8 cellular contexts compared by ENCODE assay signal in the genomic region with DNA sequence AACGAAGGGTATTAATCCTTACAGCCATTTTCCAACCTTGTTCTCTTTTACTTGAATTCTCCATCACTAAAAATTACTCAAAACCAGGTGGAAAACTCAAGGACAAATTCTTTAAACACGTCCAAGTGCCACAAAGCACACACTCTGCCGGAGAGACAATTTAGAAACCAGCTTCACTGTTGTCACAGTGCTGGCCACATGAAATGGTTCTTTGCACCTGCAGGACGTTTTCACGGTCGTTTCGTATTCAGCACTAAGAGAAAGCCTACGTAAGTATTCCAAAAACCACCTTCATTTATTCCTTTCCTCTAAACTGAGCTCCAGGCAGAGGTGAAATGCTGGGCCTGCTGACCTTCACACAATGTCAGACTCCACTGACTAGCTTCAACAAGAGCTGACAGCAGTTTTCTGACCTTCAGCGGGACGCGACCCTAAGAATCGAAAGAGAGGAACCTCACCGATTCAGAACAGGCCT. TPM values are rescaled to one million over a fixed set of nuclear protein-coding genes. Genes with fewer than 3 reads are reported as not detected.
DNase-seq lines count a peak whose midpoint lies in the region; ATAC-seq, FAIRE-seq and TF ChIP-seq lines count a peak whose summit lies in the region.

No MANE protein-coding gene starts in this region.

- H3K4me2 ChIP-seq in H1 (ENCODE audit: insufficient read depth in 1 of 2, low read depth in 2 of 2, low read length in 2 of 2) = peak overlapping the region; percentile 75 to 77

- peak overlapping the region; percentile 50 for H4K91ac ChIP-seq in H1 (replicated peaks; ENCODE audit: insufficient read length, low read length)

- H3K9ac ChIP-seq in H1 (replicated peaks in 1 of 4; ENCODE audit: extremely low read depth in 1 of 4, low read depth in 3 of 4, low read length in 3 of 4) = peak overlapping the region; percentile 83 to 94 (median 93)

- peak overlapping the region; percentile 71 for H3K56ac ChIP-seq in H1 (replicated peaks; ENCODE audit: insufficient read length, low read depth, low read length)

- peak overlapping the region; percentile 40 for H3K4ac ChIP-seq in H1 (replicated peaks; ENCODE audit: insufficient read length, low read depth, low read length)

- no peak for TF ChIP-seq RAD21 in H1 (IDR thresholded peaks at IDR 0.05 in 1 of 2, conservative IDR thresholded peaks at IDR 0.05 in 1 of 2; ENCODE audit: low read depth in 2 of 2, low read length in 2 of 2)

- H2BK20ac ChIP-seq in H1 (ENCODE audit: low read length) = no peak overlapping the region

- peaks cover 10% of the 10 kb centered on the region for H3K23me2 ChIP-seq in H1 (ENCODE audit: low read depth, low read length)

- peaks cover 3 to 25% (median 14%) of the 10 kb centered on the region in 4 experiments for H3K36me3 ChIP-seq in H1 (ENCODE audit: control insufficient read depth in 2 of 4, insufficient read depth in 4 of 4, low read length in 3 of 4)

- DNase-seq in OCI-M1 (lab: John Stamatoyannopoulos, UW) (peak; percentile 64), H1 (ENCODE audit: low read depth in 1 of 2, low spot score in 2 of 2) (no peak), naive B cell (no peak), NCI-H2227 (lab: John Stamatoyannopoulos, UW; ENCODE audit: unreplicated experiment) (no peak), SKM-1 (lab: John Stamatoyannopoulos, UW; ENCODE audit: unreplicated experiment) (no peak)

- H3K4me3 ChIP-seq in H1 (ENCODE audit: extremely low read depth in 1 of 4, insufficient read depth in 2 of 4, low read depth in 3 of 4, low read length in 4 of 4) = peak overlapping the region; percentile 91 to 99 (median 98)

- H3K79me1 ChIP-seq in H1 (ENCODE audit: low read depth, low read length) = no peaks in the 10 kb centered on the region

- TF ChIP-seq CTCF in H1 (IDR thresholded peaks at IDR 0.05; ENCODE audit: control extremely low read depth in 1 of 3, insufficient read depth in 1 of 3, low read depth in 1 of 3, low read length in 3 of 3) = no peak

- peak overlapping the region; percentile 95 for H4K5ac ChIP-seq in H1 (ENCODE audit: insufficient read length, low read depth, low read length)

- peak; percentile 6 for ATAC-seq in GM18519 (IDR thresholded peaks at IDR 0.05; ENCODE audit: low FRiP score, unreplicated experiment)
- ATAC-seq in HG02642 (IDR thresholded peaks at IDR 0.05; ENCODE audit: poor library complexity, unreplicated experiment) = peak; percentile 28
- peak; percentile 13 to 19 for ATAC-seq in naive B cell (ENCODE audit: low read depth in 2 of 2)
- ATAC-seq in GM18873 (IDR thresholded peaks at IDR 0.05; ENCODE audit: low FRiP score, unreplicated experiment) = no peak

- no peaks in the 10 kb centered on the region for H3K9me3 Mint-ChIP-seq in naive B cell

- H3K27ac ChIP-seq in H1 (ENCODE audit: low read depth, low read length) = peak overlapping the region; percentile 92

- peak overlapping the region; percentile 95 to 99 (median 98) for H3K27ac Mint-ChIP-seq in naive B cell

- peaks cover 1 to 3% of the 10 kb centered on the region in 2 experiments for H4K20me1 ChIP-seq in H1 (replicated peaks in 1 of 2; ENCODE audit: control insufficient read depth in 1 of 2, insufficient read depth in 2 of 2, low read length in 2 of 2)

- H3K27me3 ChIP-seq in H1 (replicated peaks in 1 of 4; ENCODE audit: control insufficient read depth in 3 of 4, extremely low read depth in 1 of 4, insufficient read depth in 3 of 4, low read length in 3 of 4) = no peaks in the 10 kb centered on the region

- no peak overlapping the region for H4K8ac ChIP-seq in H1 (ENCODE audit: extremely low read depth, insufficient read depth, low read length)

- H2AFZ ChIP-seq in H1 (ENCODE audit: low read length) = no peak overlapping the region

- peak overlapping the region; percentile 90 to 98 (median 96) for H3K4me3 Mint-ChIP-seq in naive B cell

- H2BK120ac ChIP-seq in H1 (replicated peaks; ENCODE audit: low read depth, low read length) = no peak overlapping the region

- no peak for TF ChIP-seq EP300 in H1 (IDR thresholded peaks at IDR 0.05; ENCODE audit: borderline replicate concordance in 1 of 2, low read depth in 2 of 2, low read length in 2 of 2)

- H3K4me1 Mint-ChIP-seq in naive B cell = peaks cover 4 to 49% (median 18%) of the 10 kb centered on the region in 3 donors

- H3K36me3 Mint-ChIP-seq in naive B cell = no peaks in the 10 kb centered on the region

- H3K79me2 ChIP-seq in H1 (ENCODE audit: control insufficient read depth in 1 of 2, insufficient read depth in 2 of 2, low read length in 2 of 2) = peaks cover 22 to 55% of the 10 kb centered on the region in 2 experiments

- H2AK5ac ChIP-seq in H1 (ENCODE audit: low read depth, low read length) = no peak overlapping the region

- no peak overlapping the region for H3K14ac ChIP-seq in H1 (ENCODE audit: insufficient read length)

- peak overlapping the region; percentile 93 for H2BK5ac ChIP-seq in H1 (ENCODE audit: low read depth, low read length)

- POLR2A ChIA-PET in H1 (lab: Charles Lee; ENCODE audit: partially characterized antibody) = interaction anchor here (0.7 to 2.1 kb wide), 7 partner anchors 10 to 130 kb away, joined by 3 to 9 read pairs (median 3); a partner anchor contains a TSS

- no peak overlapping the region for H3K23ac ChIP-seq in H1 (ENCODE audit: insufficient read length)

- no peak for FAIRE-seq in H1 (lab: Jason Lieb, UNC)

- H3K9me3 ChIP-seq in H1 (ENCODE audit: insufficient read depth in 2 of 2, low read depth in 1 of 2, low read length in 1 of 2) = no peaks in the 10 kb centered on the region

- CTCF ChIA-PET in H1 (lab: Charles Lee; ENCODE audit: partially characterized antibody) = interaction anchor here (1.3 kb wide), 1 partner anchor 184 kb away, joined by 3 read pairs; no protein-coding TSS in a partner anchor

- WGBS in H1 (ENCODE audit: extremely low coverage in 1 of 2, insufficient coverage in 1 of 2, insufficient read length in 1 of 2, insufficient replicate concordance in 2 of 2, low coverage in 1 of 2, low lambda C conversion rate in 2 of 2, missing lambda C conversion rate in 1 of 2), 2 experiments = 4% methylated on average over 13 of the region's 13 CpGs; no CpG with 5 or more reads in 1 of the 2 experiments

- 0 out of 2 replicates have a peak overlapping the region, but pooled peaks have one; percentile 81 for H2BK12ac ChIP-seq in H1 (ENCODE audit: low read depth, low read length)

- no peak for TF ChIP-seq POLR2A in H1 (IDR thresholded peaks at IDR 0.05; ENCODE audit: control extremely low read depth in 1 of 2, low read depth in 2 of 2, low read length in 2 of 2)

- H3K27me3 Mint-ChIP-seq in naive B cell = no peaks in the 10 kb centered on the region

- peaks cover 0 to 3% (median 2%) of the 10 kb centered on the region in 4 experiments; a peak in 6 of 7 replicates for H3K4me1 ChIP-seq in H1 (replicated peaks in 1 of 4; ENCODE audit: control insufficient read depth in 3 of 4, insufficient read depth in 4 of 4, low read length in 3 of 4)

- H2BK15ac ChIP-seq in H1 (ENCODE audit: low read length) = no peak overlapping the region

- peak overlapping the region; percentile 92; the same call in 1 of the 2 replicates for H3K18ac ChIP-seq in H1 (ENCODE audit: extremely low read depth, low read length)

TF ChIP-seq in H1, 55 proteins besides CTCF, POLR2A, EP300 and RAD21:
- TF ChIP-seq KDM5A (IDR thresholded peaks at IDR 0.05; ENCODE audit: low read length) (no peak), SIN3A (conservative IDR thresholded peaks at IDR 0.05 in 1 of 2, IDR thresholded peaks at IDR 0.05 in 1 of 2; ENCODE audit: low read depth in 1 of 2, low read length in 2 of 2) (0 out of 4 replicates have a peak, but pooled peaks of 1 of the 2 experiments have one; percentile 29), POLR2AphosphoS5 (IDR thresholded peaks at IDR 0.05; ENCODE audit: low read depth, low read length) (no peak), SAP30 (IDR thresholded peaks at IDR 0.05; ENCODE audit: insufficient read depth, insufficient replicate concordance, low read length) (peak; percentile 90)

RNA-seq across cellular contexts. Expression of a gene that starts 0.7 kb away (rescaled TPM):
- total RNA-seq in H1 (2021; fragmentation: NEBNext Ultra II Directional; extraction: Animal tissue kit (Norgen Biotek cat#: 25700)) = 669 and 685 TPM in 2 replicates
- polyA plus RNA-seq in H1 (2011; rRNA removed) (796 and 970 TPM in 2 replicates), naive B cell (ENCODE audit: low read depth in 6 of 6) (100 to 1,000 TPM; 349 to 555 (median 393) TPM)
- polyA plus RNA-seq in H1 (2011; cell fraction: cytosol; rRNA removed) = 1,314 TPM
- polyA plus RNA-seq in H1 (2011; cell fraction: nucleus; rRNA removed) = 497 TPM
- 617 to 814 TPM (median 732 TPM) in 4 replicates for polyA plus RNA-seq in H1 (2012, experiment 1 of 2)
- polyA plus RNA-seq in H1 (2012, experiment 2 of 2) = 128 TPM
- 353 TPM for polyA plus RNA-seq in H1 (2013, experiment 1 of 2)
- polyA plus RNA-seq in H1 (2013, experiment 2 of 2) = 337 TPM
- 1,058 and 1,152 TPM in 2 replicates for polyA minus RNA-seq in H1 (2011; rRNA and poly(A)+ RNA removed)
- polyA minus RNA-seq in H1 (2011; cell fraction: cytosol; rRNA and poly(A)+ RNA removed) = 466 TPM
- polyA minus RNA-seq in H1 (2011; cell fraction: nucleus; rRNA and poly(A)+ RNA removed) = 236 TPM

RNA-seq across cellular contexts. Expression of a gene that starts 6.8 kb away (rescaled TPM):
- total RNA-seq in H1 (2021; fragmentation: NEBNext Ultra II Directional; extraction: Animal tissue kit (Norgen Biotek cat#: 25700)) = 91.7 and 104 TPM in 2 replicates
- polyA plus RNA-seq in H1 (2011; rRNA removed) = 44.2 and 104 TPM in 2 replicates
- 108 TPM for polyA plus RNA-seq in H1 (2011; cell fraction: cytosol; rRNA removed)
- 24.2 TPM for polyA plus RNA-seq in H1 (2011; cell fraction: nucleus; rRNA removed)
- 78.7 to 123 TPM (median 96.1 TPM) in 4 replicates for polyA plus RNA-seq in H1 (2012, experiment 1 of 2)
- 25.4 TPM for polyA plus RNA-seq in H1 (2012, experiment 2 of 2)
- polyA plus RNA-seq in H1 (2013, experiment 1 of 2) = 116 TPM
- 124 TPM for polyA plus RNA-seq in H1 (2013, experiment 2 of 2)
- 31.3 and 34.1 TPM in 2 replicates for polyA minus RNA-seq in H1 (2011; rRNA and poly(A)+ RNA removed)
- polyA minus RNA-seq in H1 (2011; cell fraction: cytosol; rRNA and poly(A)+ RNA removed) = 36.3 TPM
- 21.8 TPM for polyA minus RNA-seq in H1 (2011; cell fraction: nucleus; rRNA and poly(A)+ RNA removed)
- 10 to 100 TPM; 49.4 to 74.0 (median 63.8) TPM for polyA plus RNA-seq in naive B cell (ENCODE audit: low read depth in 6 of 6)

RNA-seq across cellular contexts. Expression of a gene that starts 25.4 kb away (rescaled TPM):
- total RNA-seq in H1 (2021; fragmentation: NEBNext Ultra II Directional; extraction: Animal tissue kit (Norgen Biotek cat#: 25700)) = 2.4 and 2.7 TPM in 2 replicates
- polyA plus RNA-seq in H1 (2011; rRNA removed) (0.93 and 1.8 TPM in 2 replicates), naive B cell (ENCODE audit: low read depth in 6 of 6) (1 to 10 TPM in 3 of 6 donors, under 1 TPM in 3; 0.29 to 1.8 (median 0.90) TPM)
- polyA plus RNA-seq in H1 (2011; cell fraction: cytosol; rRNA removed) = 1.6 TPM
- 1.2 TPM for polyA plus RNA-seq in H1 (2011; cell fraction: nucleus; rRNA removed)
- 1.1 to 2.5 TPM (median 1.3 TPM) in 4 replicates for polyA plus RNA-seq in H1 (2012, experiment 1 of 2)
- polyA plus RNA-seq in H1 (2012, experiment 2 of 2) = 0.22 TPM
- 2.6 TPM for polyA plus RNA-seq in H1 (2013, experiment 1 of 2)
- 2.6 TPM for polyA plus RNA-seq in H1 (2013, experiment 2 of 2)
- polyA minus RNA-seq in H1 (2011; rRNA and poly(A)+ RNA removed) = 1.1 and 1.3 TPM in 2 replicates
- polyA minus RNA-seq in H1 (2011; cell fraction: cytosol; rRNA and poly(A)+ RNA removed) = 3.2 TPM
- polyA minus RNA-seq in H1 (2011; cell fraction: nucleus; rRNA and poly(A)+ RNA removed) = 2.3 TPM
